Comparison of ENCODE assay signal across 28 cellular contexts in genomic region chrX:137982791-137983190, GRCh38.
"Had no signal": no experiment of that assay in that cellular context is flagged by ENCODE, and none has a peak within 500 bp of the region (broad histone marks: within the 10 kb centered on the region; RNA-seq: fewer than 3 reads in every experiment).

No MANE protein-coding gene starts in this region.

- DNase-seq: dermis blood vessel endothelial cell; effector memory CD4-positive, alpha-beta T cell; foreskin keratinocyte; heart right ventricle; hippocampal formation; immature natural killer cell; islet precursor cell; kidney glomerular epithelial cell; left ventricle myocardium superior; lower lobe of right lung; naive thymus-derived CD8-positive, alpha-beta T cell; nephron progenitor cell; occipital lobe; ovary; posterior cingulate gyrus; psoas muscle; right cardiac atrium; sigmoid colon; stimulated activated CD4-positive, alpha-beta T cell treated with anti-CD3 and anti-CD28 coated beads, Interleukin-2, amount 100 ng/mL, for 24 hours; stimulated activated CD4-positive, alpha-beta T cell treated with anti-CD3 and anti-CD28 coated beads, Interleukin-4, amount 100 ng/mL, for 24 hours; stimulated activated naive CD4-positive, alpha-beta T cell treated with Interleukin-2 at 50 U/mL for 16 hours; stomach; thyroid gland; trophoblast cell had no signal

- H3K27ac Mint-ChIP-seq: immature natural killer cell; naive thymus-derived CD8-positive, alpha-beta T cell; nephron progenitor cell; stimulated activated effector memory CD8-positive, alpha-beta T cell treated with anti-CD3 and anti-CD28 coated beads, Interleukin-12 subunit alpha, Interleukin-12 subunit beta, amount 100 ng/mL, for 72 hours had no signal

- H3K9me3 Mint-ChIP-seq: immature natural killer cell; naive thymus-derived CD8-positive, alpha-beta T cell had no signal

- H3K36me3 ChIP-seq: esophagus muscularis mucosa, gastroesophageal sphincter, heart right ventricle, lower lobe of right lung, ovary, sigmoid colon, stomach, thyroid gland, vagina had no signal

- H3K27me3 ChIP-seq: esophagus muscularis mucosa, foreskin keratinocyte, gastroesophageal sphincter, heart right ventricle, ovary, sigmoid colon, stomach, thyroid gland, vagina had no signal

- H3K36me3 Mint-ChIP-seq: immature natural killer cell; naive thymus-derived CD8-positive, alpha-beta T cell; stimulated activated effector memory CD8-positive, alpha-beta T cell treated with anti-CD3 and anti-CD28 coated beads, Interleukin-12 subunit alpha, Interleukin-12 subunit beta, amount 100 ng/mL, for 72 hours had no signal

- H3K4me1 Mint-ChIP-seq: immature natural killer cell; naive thymus-derived CD8-positive, alpha-beta T cell; nephron progenitor cell; stimulated activated effector memory CD8-positive, alpha-beta T cell treated with anti-CD3 and anti-CD28 coated beads, Interleukin-12 subunit alpha, Interleukin-12 subunit beta, amount 100 ng/mL, for 72 hours had no signal

- H3K9me3 ChIP-seq: esophagus muscularis mucosa, gastroesophageal sphincter, heart right ventricle, lower lobe of right lung, ovary, psoas muscle, sigmoid colon, stomach, thyroid gland, vagina had no signal

- H3K27me3 Mint-ChIP-seq: naive thymus-derived CD8-positive, alpha-beta T cell had no signal

- H3K27ac ChIP-seq: esophagus muscularis mucosa, foreskin keratinocyte, gastroesophageal sphincter, heart right ventricle, lower lobe of right lung, ovary, psoas muscle, sigmoid colon, stomach, thyroid gland, vagina had no signal

- ATAC-seq: foreskin keratinocyte; gastroesophageal sphincter; heart right ventricle; left ventricle myocardium superior; lower lobe of right lung; naive thymus-derived CD8-positive, alpha-beta T cell; psoas muscle; right cardiac atrium; stimulated activated effector memory CD8-positive, alpha-beta T cell treated with anti-CD3 and anti-CD28 coated beads, Interleukin-12 subunit alpha, Interleukin-12 subunit beta, amount 100 ng/mL, for 72 hours had no signal

- H3K4me3 ChIP-seq: esophagus muscularis mucosa, gastroesophageal sphincter, heart right ventricle, lower lobe of right lung, ovary, psoas muscle, sigmoid colon, stomach, thyroid gland, vagina had no signal

- H3K4me3 Mint-ChIP-seq: immature natural killer cell; naive thymus-derived CD8-positive, alpha-beta T cell; nephron progenitor cell; stimulated activated effector memory CD8-positive, alpha-beta T cell treated with anti-CD3 and anti-CD28 coated beads, Interleukin-12 subunit alpha, Interleukin-12 subunit beta, amount 100 ng/mL, for 72 hours had no signal
